21 cellular contexts compared by ENCODE assay signal in the genomic region with DNA sequence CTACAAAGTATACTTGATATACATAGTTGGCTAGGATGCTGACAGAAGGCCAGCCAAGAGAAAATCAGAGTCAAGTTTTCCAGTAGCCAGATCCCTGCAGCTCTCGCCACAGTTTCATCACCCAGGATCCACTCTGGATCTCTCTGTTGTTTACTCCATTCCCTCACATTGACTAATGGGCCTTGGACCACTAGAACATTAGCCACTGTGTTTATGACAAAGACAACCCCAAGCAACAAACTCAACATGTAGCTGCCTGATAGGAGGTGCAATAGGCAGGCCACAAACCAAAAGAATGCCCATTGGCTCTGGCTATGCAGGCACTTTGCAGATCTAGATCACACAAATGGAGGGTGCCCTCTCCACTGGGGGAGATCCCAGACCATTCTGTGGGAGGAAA.
"Had no signal": no experiment of that assay in that cellular context is flagged by ENCODE, and none has a peak within 500 bp of the region (broad histone marks: within the 10 kb centered on the region; RNA-seq: fewer than 3 reads in every experiment).

No MANE protein-coding gene starts in this region.

- H3K36me3 ChIP-seq: colonic mucosa, esophagus muscularis mucosa, tibial artery, uterus had no signal

- H3K27ac ChIP-seq: colonic mucosa, esophagus muscularis mucosa, tibial artery, uterus had no signal

- H3K27me3 ChIP-seq: colonic mucosa, esophagus muscularis mucosa, tibial artery, uterus had no signal

- H3K27ac Mint-ChIP-seq: activated CD4-positive, alpha-beta T cell treated with anti-CD3 and anti-CD28 coated beads, Interleukin-2, amount 10 ng/mL, durations not matched to agents 24 days and 14 days; activated naive CD8-positive, alpha-beta T cell treated with anti-CD3 and anti-CD28 coated beads, Interleukin-2, amount 10 ng/mL, durations not matched to agents 7 days and 5 days; activated T-helper 1 cell treated with anti-CD3 and anti-CD28 coated beads, Interleukin-12 subunit alpha, Interleukin-12 subunit beta, Interleukin-2, Interleukin-4 antibody, amounts not matched to agents 30 ng/mL and 10 ng/mL and 1 ng/mL, durations not matched to agents 14 hours and 24 hours and 36 hours; nephron; progenitor cell of endocrine pancreas had no signal

- H3K4me3 Mint-ChIP-seq: activated CD4-positive, alpha-beta T cell treated with anti-CD3 and anti-CD28 coated beads, Interleukin-2, amount 10 ng/mL, durations not matched to agents 24 days and 14 days; activated naive CD8-positive, alpha-beta T cell treated with anti-CD3 and anti-CD28 coated beads, Interleukin-2, amount 10 ng/mL, durations not matched to agents 7 days and 5 days; activated T-helper 1 cell treated with anti-CD3 and anti-CD28 coated beads, Interleukin-12 subunit alpha, Interleukin-12 subunit beta, Interleukin-2, Interleukin-4 antibody, amounts not matched to agents 30 ng/mL and 10 ng/mL and 1 ng/mL, durations not matched to agents 14 hours and 24 hours and 36 hours; nephron had no signal

- DNase-seq: activated CD4-positive, alpha-beta T cell treated with anti-CD3 and anti-CD28 coated beads, Interleukin-2, amount 10 ng/mL, durations not matched to agents 24 days and 14 days; activated CD4-positive, CD25-positive, alpha-beta regulatory T cell; activated naive CD4-positive, alpha-beta T cell; activated naive CD8-positive, alpha-beta T cell treated with anti-CD3 and anti-CD28 coated beads, Interleukin-2, amount 10 ng/mL, durations not matched to agents 7 days and 5 days; anterior cingulate cortex; colonic mucosa; hippocampal formation; kidney glomerular epithelial cell; left ventricle myocardium superior; occipital lobe; right cardiac atrium; small intestine; stimulated activated CD4-positive, alpha-beta T cell treated with anti-CD3 and anti-CD28 coated beads, Interleukin-4, amount 100 ng/mL, for 24 hours; stimulated activated naive CD4-positive, alpha-beta T cell; SW 1271; tibial artery; uterus had no signal

- H3K4me3 ChIP-seq: colonic mucosa, esophagus muscularis mucosa, tibial artery, uterus had no signal

- H3K27me3 Mint-ChIP-seq: progenitor cell of endocrine pancreas had no signal

- H3K4me1 ChIP-seq: colonic mucosa, uterus had no signal

- H3K9me3 ChIP-seq: colonic mucosa, esophagus muscularis mucosa, tibial artery, uterus had no signal

- ATAC-seq: left ventricle myocardium superior, right cardiac atrium had no signal

- H3K9me3 Mint-ChIP-seq: activated CD4-positive, alpha-beta T cell treated with anti-CD3 and anti-CD28 coated beads, Interleukin-2, amount 10 ng/mL, durations not matched to agents 24 days and 14 days; activated naive CD8-positive, alpha-beta T cell treated with anti-CD3 and anti-CD28 coated beads, Interleukin-2, amount 10 ng/mL, durations not matched to agents 7 days and 5 days; activated T-helper 1 cell treated with anti-CD3 and anti-CD28 coated beads, Interleukin-12 subunit alpha, Interleukin-12 subunit beta, Interleukin-2, Interleukin-4 antibody, amounts not matched to agents 30 ng/mL and 10 ng/mL and 1 ng/mL, durations not matched to agents 14 hours and 24 hours and 36 hours; nephron had no signal

- H3K4me1 Mint-ChIP-seq: activated CD4-positive, alpha-beta T cell treated with anti-CD3 and anti-CD28 coated beads, Interleukin-2, amount 10 ng/mL, durations not matched to agents 24 days and 14 days; activated naive CD8-positive, alpha-beta T cell treated with anti-CD3 and anti-CD28 coated beads, Interleukin-2, amount 10 ng/mL, durations not matched to agents 7 days and 5 days had no signal

- H3K36me3 Mint-ChIP-seq: activated naive CD8-positive, alpha-beta T cell treated with anti-CD3 and anti-CD28 coated beads, Interleukin-2, amount 10 ng/mL, durations not matched to agents 7 days and 5 days had no signal
